11 cellular contexts compared by ENCODE assay signal in the genomic region with DNA sequence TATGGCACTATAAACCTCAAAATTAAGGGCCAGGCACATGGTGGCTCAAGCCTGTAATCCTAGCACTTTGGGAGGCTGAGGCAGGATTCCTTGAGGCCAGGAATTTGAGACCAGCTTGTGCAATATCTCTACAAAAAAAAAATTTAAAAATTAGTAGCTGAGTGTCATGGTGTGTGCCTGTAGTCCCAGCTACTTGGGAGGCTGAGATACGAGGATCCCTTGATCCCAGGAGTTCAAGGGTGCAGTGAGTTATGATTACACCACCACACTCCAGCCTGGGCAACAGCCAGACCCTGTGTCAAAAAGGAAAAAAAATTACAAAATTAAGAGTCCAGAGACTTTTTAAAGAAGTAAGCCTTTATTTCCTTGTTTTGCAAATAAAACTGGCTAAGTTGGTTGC. TPM values are rescaled to one million over a fixed set of nuclear protein-coding genes. Genes with fewer than 3 reads are reported as not detected.
DNase-seq lines count a peak whose midpoint lies in the region; ATAC-seq and TF ChIP-seq lines count a peak whose summit lies in the region.
"Had no signal": no experiment of that assay in that cellular context is flagged by ENCODE, and none has a peak within 500 bp of the region (broad histone marks: within the 10 kb centered on the region; RNA-seq: fewer than 3 reads in every experiment).

No MANE protein-coding gene starts in this region.

- ATAC-seq in DND-41 (ENCODE audit: insufficient read depth, low read depth), result no peak
- ATAC-seq in activated T-helper 17 cell treated with anti-CD3 and anti-CD28 coated beads, Interleukin-2, amount 50 U/mL, for 72 hours (replicated peaks), result no peak
- ATAC-seq: sciatic nerve had no signal

- H3K79me2 ChIP-seq in DND-41 (ENCODE audit: insufficient read depth, low read length), result peaks cover 88% of the 10 kb centered on the region

- no peak overlapping the region for H2AFZ ChIP-seq in DND-41 (ENCODE audit: low read depth, low read length)

- H3K9me3 ChIP-seq in DND-41 (ENCODE audit: insufficient read depth, low read length, severe bottlenecking), result no peaks in the 10 kb centered on the region
- no peaks in the 10 kb centered on the region for H3K9me3 ChIP-seq in HUES64 (ENCODE audit: insufficient read depth, low read depth, low read length)
- H3K9me3 ChIP-seq in colonic mucosa, result no peaks in the 10 kb centered on the region
- H3K9me3 ChIP-seq: uterus had no signal

- H3K4me1 Mint-ChIP-seq in activated T-helper 17 cell treated with anti-CD3 and anti-CD28 coated beads, Interleukin-2, amount 50 U/mL, for 72 hours, result peaks cover 20% of the 10 kb centered on the region
- peaks cover 60% of the 10 kb centered on the region for H3K4me1 Mint-ChIP-seq in neural crest cell

- H3K27me3 ChIP-seq in DND-41 (ENCODE audit: insufficient read depth, low read length, poor library complexity) (no peaks in the 10 kb centered on the region), HUES64 (ENCODE audit: insufficient read depth, low read length) (no peaks in the 10 kb centered on the region), colonic mucosa (no peaks in the 10 kb centered on the region)
- H3K27me3 ChIP-seq: uterus had no signal

- H3K27ac Mint-ChIP-seq in activated T-helper 17 cell treated with anti-CD3 and anti-CD28 coated beads, Interleukin-2, amount 50 U/mL, for 72 hours, result peak overlapping the region; percentile 85
- H3K27ac Mint-ChIP-seq in neural crest cell (ENCODE audit: unreplicated experiment), result no peak overlapping the region

- peaks cover 84% of the 10 kb centered on the region for H3K36me3 Mint-ChIP-seq in activated T-helper 17 cell treated with anti-CD3 and anti-CD28 coated beads, Interleukin-2, amount 50 U/mL, for 72 hours (ENCODE audit: low read depth)
- peaks cover 38% of the 10 kb centered on the region for H3K36me3 Mint-ChIP-seq in neural crest cell (ENCODE audit: low read depth)

- H3K9ac ChIP-seq in DND-41 (ENCODE audit: low read depth, low read length) (0 out of 2 replicates have a peak overlapping the region, but pooled peaks have one; percentile 90), HUES64 (ENCODE audit: low read depth, low read length) (no peak overlapping the region), colonic mucosa (ENCODE audit: low read depth in 2 of 2, low read length in 2 of 2) (no peak overlapping the region)

- H4K20me1 ChIP-seq in DND-41 (ENCODE audit: insufficient read depth, low read length), result peaks cover 48% of the 10 kb centered on the region

- H3K4me3 ChIP-seq in DND-41 (ENCODE audit: low read depth in 1 of 2, low read length in 2 of 2), result no peak overlapping the region
- no peak overlapping the region for H3K4me3 ChIP-seq in HUES64 (ENCODE audit: low read length)
- no peak overlapping the region for H3K4me3 ChIP-seq in colonic mucosa
- H3K4me3 ChIP-seq: uterus had no signal

- peak overlapping the region; percentile 78; the same call in 1 of the 2 replicates for H3K4me2 ChIP-seq in DND-41 (ENCODE audit: insufficient read depth, low read length)

- H3K4me3 Mint-ChIP-seq in activated T-helper 17 cell treated with anti-CD3 and anti-CD28 coated beads, Interleukin-2, amount 50 U/mL, for 72 hours, result peak overlapping the region; percentile 89
- H3K4me3 Mint-ChIP-seq in neural crest cell, result peak overlapping the region; percentile 93

- H3K36me3 ChIP-seq in DND-41 (ENCODE audit: insufficient read depth, low read length) (peaks cover 58% of the 10 kb centered on the region), HUES64 (ENCODE audit: insufficient read depth, low read length) (peaks cover 58% of the 10 kb centered on the region), colonic mucosa (peaks cover 6% of the 10 kb centered on the region)
- H3K36me3 ChIP-seq: uterus had no signal

- H3K4me1 ChIP-seq in DND-41 (ENCODE audit: insufficient read depth, low read length) (peaks cover 78% of the 10 kb centered on the region), HUES64 (ENCODE audit: insufficient read depth, low read length) (peaks cover 5% of the 10 kb centered on the region), colonic mucosa (peaks cover 11% of the 10 kb centered on the region)

- H3K27me3 Mint-ChIP-seq in activated T-helper 17 cell treated with anti-CD3 and anti-CD28 coated beads, Interleukin-2, amount 50 U/mL, for 72 hours, result no peaks in the 10 kb centered on the region
- H3K27me3 Mint-ChIP-seq in neural crest cell (ENCODE audit: low read depth), result peaks cover 4% of the 10 kb centered on the region

- TF ChIP-seq CTCF in DND-41 (IDR thresholded peaks at IDR 0.05; ENCODE audit: borderline replicate concordance, extremely low read depth, low read length, poor library complexity, severe bottlenecking) (no peak), neural crest cell (conservative IDR thresholded peaks at IDR 0.05) (no peak), colonic mucosa (IDR thresholded peaks at IDR 0.05) (no peak)

- DNase-seq in DND-41, result no peak
- no peak for DNase-seq in neural crest cell (ENCODE audit: low read depth, low spot score)
- DNase-seq in colonic mucosa, result no peak
- DNase-seq in iPS-NIHi7 (ENCODE audit: extremely low spot score), result no peak
- no peak for DNase-seq in NCI-H128 (lab: John Stamatoyannopoulos, UW; ENCODE audit: unreplicated experiment)
- DNase-seq: NCI-H2227 treated with DMSO at 0.1 percent for 48 hours, SIG-M5, uterus had no signal

- 100% methylated on average over 1 of the region's 1 CpG for WGBS in HUES64

- H3K27ac ChIP-seq in DND-41 (ENCODE audit: low read length), result no peak overlapping the region
- peak overlapping the region; percentile 58; the same call in 1 of the 2 replicates for H3K27ac ChIP-seq in HUES64 (ENCODE audit: low read depth, low read length)
- H3K27ac ChIP-seq in colonic mucosa, result no peak overlapping the region
- H3K27ac ChIP-seq: uterus had no signal

- intact Hi-C loops in colonic mucosa (cut with DNase I), result no loop called here

- no peaks in the 10 kb centered on the region for H3K9me3 Mint-ChIP-seq in activated T-helper 17 cell treated with anti-CD3 and anti-CD28 coated beads, Interleukin-2, amount 50 U/mL, for 72 hours
- H3K9me3 Mint-ChIP-seq in neural crest cell, result no peaks in the 10 kb centered on the region

RNA-seq across cellular contexts. Expression of a gene that starts 1.8 kb away (rescaled TPM):
- polyA plus RNA-seq in HUES64 (2013, experiment 1 of 2), result 47.5 TPM
- polyA plus RNA-seq in HUES64 (2013, experiment 2 of 2), result 48.9 TPM
- total RNA-seq in activated T-helper 17 cell treated with anti-CD3 and anti-CD28 coated beads, Interleukin-2, amount 50 U/mL, for 72 hours, result 100 to 1,000 TPM in 1 of 2 donors, 10 to 100 TPM in 1; 94.4 to 177 TPM
- total RNA-seq in neural crest cell (108 and 114 TPM in 2 replicates), colonic mucosa (100 to 1,000 TPM in 1 of 2 donors, 10 to 100 TPM in 1; 53.4 to 144 TPM)

RNA-seq across cellular contexts. Expression of a gene that starts 4.5 kb away (rescaled TPM):
- 3,198 TPM for polyA plus RNA-seq in HUES64 (2013, experiment 1 of 2)
- 3,274 TPM for polyA plus RNA-seq in HUES64 (2013, experiment 2 of 2)
- total RNA-seq in activated T-helper 17 cell treated with anti-CD3 and anti-CD28 coated beads, Interleukin-2, amount 50 U/mL, for 72 hours, result 1,000 to 10,000 TPM; 3,687 to 4,380 TPM
- total RNA-seq in neural crest cell, result 2,997 and 3,023 TPM in 2 replicates
- total RNA-seq in colonic mucosa, result 1,000 to 10,000 TPM; 1,834 to 2,096 TPM
